14 cellular contexts compared by ENCODE assay signal in the genomic region with DNA sequence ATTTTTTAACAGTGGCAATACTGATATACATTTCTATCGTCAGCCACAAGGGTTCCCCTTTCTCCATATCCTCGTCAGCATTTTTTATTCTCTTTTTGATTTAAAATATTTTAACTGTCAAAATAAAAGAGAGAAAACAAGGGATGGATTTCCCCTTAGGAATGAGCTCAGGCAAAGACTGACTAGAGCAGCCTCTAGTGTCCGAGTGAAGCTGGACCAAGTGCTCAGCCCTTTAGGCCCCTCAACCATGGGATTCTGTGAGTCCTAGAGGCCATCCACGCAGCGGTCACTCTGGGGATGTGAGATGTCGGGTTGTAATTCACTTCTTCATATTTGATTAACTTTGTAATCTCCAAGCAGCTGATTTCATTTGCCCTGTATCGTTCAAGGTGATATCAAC.
"Had no signal": no experiment of that assay in that cellular context is flagged by ENCODE, and none has a peak within 500 bp of the region (broad histone marks: within the 10 kb centered on the region; RNA-seq: fewer than 3 reads in every experiment).

No MANE protein-coding gene starts in this region.

- ATAC-seq: activated CD8-positive, alpha-beta memory T cell treated with anti-CD3 and anti-CD28 coated beads, Interleukin-2, amount 10 ng/mL, durations not matched to agents 7 days and 5 days; gastroesophageal sphincter; heart right ventricle; left lobe of liver; naive thymus-derived CD8-positive, alpha-beta T cell; stimulated activated memory B cell treated with anti-CD40 and anti-IgM and Interleukin-4, amounts not matched to agents 10 μg/mL and 1 μg/mL and 100 μg/mL, for 72 hours had no signal

- H3K27me3 ChIP-seq: gastroesophageal sphincter, heart right ventricle had no signal

- H3K4me3 ChIP-seq: gastroesophageal sphincter, heart right ventricle had no signal

- H3K36me3 Mint-ChIP-seq: activated CD8-positive, alpha-beta memory T cell treated with anti-CD3 and anti-CD28 coated beads, Interleukin-2, amount 10 ng/mL, durations not matched to agents 7 days and 5 days; stimulated activated memory B cell treated with anti-CD40 and anti-IgM and Interleukin-4, amounts not matched to agents 10 μg/mL and 1 μg/mL and 100 μg/mL, for 72 hours had no signal

- H3K36me3 ChIP-seq: gastroesophageal sphincter, heart right ventricle had no signal

- H3K4me3 Mint-ChIP-seq: activated CD8-positive, alpha-beta memory T cell treated with anti-CD3 and anti-CD28 coated beads, Interleukin-2, amount 10 ng/mL, durations not matched to agents 7 days and 5 days; naive thymus-derived CD8-positive, alpha-beta T cell; stimulated activated memory B cell treated with anti-CD40 and anti-IgM and Interleukin-4, amounts not matched to agents 10 μg/mL and 1 μg/mL and 100 μg/mL, for 72 hours; T-helper 2 cell treated with Interferon-gamma antibody and Interleukin-4, amounts not matched to agents 5 μg/mL and 100 μg/mL, for 36 hours had no signal

- H3K9me3 Mint-ChIP-seq: T-helper 2 cell treated with Interferon-gamma antibody and Interleukin-4, amounts not matched to agents 5 μg/mL and 100 μg/mL, for 36 hours had no signal

- H3K27ac Mint-ChIP-seq: activated CD8-positive, alpha-beta memory T cell treated with anti-CD3 and anti-CD28 coated beads, Interleukin-2, amount 10 ng/mL, durations not matched to agents 7 days and 5 days; naive thymus-derived CD8-positive, alpha-beta T cell; stimulated activated memory B cell treated with anti-CD40 and anti-IgM and Interleukin-4, amounts not matched to agents 10 μg/mL and 1 μg/mL and 100 μg/mL, for 72 hours; T-helper 2 cell treated with Interferon-gamma antibody and Interleukin-4, amounts not matched to agents 5 μg/mL and 100 μg/mL, for 36 hours had no signal

- H3K4me1 Mint-ChIP-seq: activated CD8-positive, alpha-beta memory T cell treated with anti-CD3 and anti-CD28 coated beads, Interleukin-2, amount 10 ng/mL, durations not matched to agents 7 days and 5 days; naive thymus-derived CD8-positive, alpha-beta T cell; stimulated activated memory B cell treated with anti-CD40 and anti-IgM and Interleukin-4, amounts not matched to agents 10 μg/mL and 1 μg/mL and 100 μg/mL, for 72 hours had no signal

- DNase-seq: activated CD4-positive, alpha-beta T cell treated with anti-CD3 and anti-CD28 coated beads, Interleukin-2, amount 50 U/mL, for 48 hours; activated CD4-positive, CD25-positive, alpha-beta regulatory T cell treated with anti-CD3 and anti-CD28 coated beads, Interleukin-2, amount 50 U/mL, for 72 hours; activated CD8-positive, alpha-beta memory T cell treated with anti-CD3 and anti-CD28 coated beads, Interleukin-2, amount 10 ng/mL, durations not matched to agents 7 days and 5 days; activated naive CD4-positive, alpha-beta T cell treated with anti-CD3 and anti-CD28 coated beads, Interleukin-2, amount 50 U/mL, for 16 hours; activated T-cell treated with anti-CD3 and anti-CD28 coated beads, Interleukin-2, amount 50 U/mL, for 1 hour; heart right ventricle; mammary epithelial cell; naive thymus-derived CD8-positive, alpha-beta T cell; nucleus accumbens; stimulated activated CD4-positive, alpha-beta T cell treated with anti-CD3 and anti-CD28 coated beads, Interleukin-2, amount 100 ng/mL, for 48 hours had no signal

- H3K27me3 Mint-ChIP-seq: activated CD8-positive, alpha-beta memory T cell treated with anti-CD3 and anti-CD28 coated beads, Interleukin-2, amount 10 ng/mL, durations not matched to agents 7 days and 5 days had no signal

- H3K27ac ChIP-seq: gastroesophageal sphincter, heart right ventricle had no signal

- H3K4me1 ChIP-seq: gastroesophageal sphincter, heart right ventricle had no signal
